In genomic region chr14:43539210-43539609, GRCh38 we compare ENCODE assay signal across 12 cellular contexts.
DNase-seq lines count a peak whose midpoint lies in the region; FAIRE-seq and TF ChIP-seq lines count a peak whose summit lies in the region.
"Had no signal": no experiment of that assay in that cellular context is flagged by ENCODE, and none has a peak within 500 bp of the region (broad histone marks: within the 10 kb centered on the region; RNA-seq: fewer than 3 reads in every experiment).

No MANE protein-coding gene starts in this region.

- TF ChIP-seq CTCF in OCI-LY1 (IDR thresholded peaks at IDR 0.05; ENCODE audit: low read length) (peak; percentile 30; the same call in 1 of the 2 replicates), esophagus muscularis mucosa (IDR thresholded peaks at IDR 0.05) (peak; percentile 20 to 44 (median 32)), nephron progenitor cell (IDR thresholded peaks at IDR 0.05) (peak; percentile 45)

- H3K9me3 ChIP-seq in OCI-LY1 (ENCODE audit: low read length): no peaks in the 10 kb centered on the region
- no peaks in the 10 kb centered on the region for H3K9me3 ChIP-seq in esophagus muscularis mucosa

- H3K4me1 ChIP-seq in OCI-LY1 (ENCODE audit: insufficient read depth, low read length, severe bottlenecking) (no peaks in the 10 kb centered on the region), esophagus muscularis mucosa (peaks cover 0 to 6% (median 0%) of the 10 kb centered on the region in 4 donors)

- TF ChIP-seq EP300 in esophagus muscularis mucosa (IDR thresholded peaks at IDR 0.05): no peak

- no peaks in the 10 kb centered on the region for H3K27me3 Mint-ChIP-seq in nephron progenitor cell (ENCODE audit: low read depth, poor library complexity)
- H3K27me3 Mint-ChIP-seq: activated naive CD8-positive, alpha-beta T cell treated with anti-CD3 and anti-CD28 coated beads for 36 hours; CD4-positive, CD25-positive, alpha-beta regulatory T cell; stimulated activated naive CD8-positive, alpha-beta T cell treated with anti-CD3 and anti-CD28 coated beads, Interleukin-15, Interleukin-2, amounts not matched to agents 100 ng/mL and 50 ng/mL, for 24 hours had no signal

- no peak overlapping the region for H3K4me3 Mint-ChIP-seq in nephron progenitor cell
- H3K4me3 Mint-ChIP-seq: activated naive CD8-positive, alpha-beta T cell treated with anti-CD3 and anti-CD28 coated beads for 36 hours; CD4-positive, CD25-positive, alpha-beta regulatory T cell; stimulated activated naive CD8-positive, alpha-beta T cell treated with anti-CD3 and anti-CD28 coated beads, Interleukin-15, Interleukin-2, amounts not matched to agents 100 ng/mL and 50 ng/mL, for 24 hours had no signal

- H3K4me2 ChIP-seq in OCI-LY1 (ENCODE audit: low read length): no peak overlapping the region

- H3K4me3 ChIP-seq in OCI-LY1 (ENCODE audit: low read depth, low read length, poor library complexity, severe bottlenecking): no peak overlapping the region
- no peak overlapping the region for H3K4me3 ChIP-seq in esophagus muscularis mucosa

- no peaks in the 10 kb centered on the region for H3K9me2 ChIP-seq in OCI-LY1 (ENCODE audit: low read depth, low read length)

- peak; percentile 1 for DNase-seq in Caki2 (ENCODE audit: low read depth)
- no peak for DNase-seq in esophagus muscularis mucosa (ENCODE audit: extremely low spot score)
- DNase-seq in nephron progenitor cell: no peak
- DNase-seq in H54 (ENCODE audit: insufficient read length, low spot score): no peak
- no peak for DNase-seq in NCI-H128 (lab: John Stamatoyannopoulos, UW; ENCODE audit: unreplicated experiment)
- no peak for DNase-seq in DMS114 treated with DMSO at 0.1 percent for 48 hours (lab: John Stamatoyannopoulos, UW; ENCODE audit: unreplicated experiment)
- DNase-seq in activated CD4-positive, alpha-beta T cell treated with anti-CD3 and anti-CD28 coated beads, Interleukin-2, amount 50 U/mL, for 48 hours: no peak
- DNase-seq: activated naive CD8-positive, alpha-beta T cell treated with anti-CD3 and anti-CD28 coated beads for 36 hours; CD4-positive, CD25-positive, alpha-beta regulatory T cell; NCI-H524 had no signal

- no peaks in the 10 kb centered on the region for H3F3A ChIP-seq in OCI-LY1 (ENCODE audit: insufficient read depth, low read length)

- H3K27me3 ChIP-seq in OCI-LY1 (ENCODE audit: insufficient read depth, low read length): no peaks in the 10 kb centered on the region
- H3K27me3 ChIP-seq in esophagus muscularis mucosa: no peaks in the 10 kb centered on the region

- no peaks in the 10 kb centered on the region for H4K20me1 ChIP-seq in OCI-LY1 (ENCODE audit: insufficient read depth, low read length)

- H3K9me3 Mint-ChIP-seq in nephron progenitor cell: peaks cover 13% of the 10 kb centered on the region

- no peak overlapping the region for H3K9ac ChIP-seq in OCI-LY1 (ENCODE audit: low read length)

- H3K27ac Mint-ChIP-seq in nephron progenitor cell: no peak overlapping the region
- H3K27ac Mint-ChIP-seq: activated naive CD8-positive, alpha-beta T cell treated with anti-CD3 and anti-CD28 coated beads for 36 hours; CD4-positive, CD25-positive, alpha-beta regulatory T cell; stimulated activated naive CD8-positive, alpha-beta T cell treated with anti-CD3 and anti-CD28 coated beads, Interleukin-15, Interleukin-2, amounts not matched to agents 100 ng/mL and 50 ng/mL, for 24 hours had no signal

- TF ChIP-seq POLR2A in esophagus muscularis mucosa (IDR thresholded peaks at IDR 0.05; ENCODE audit: low read depth): no peak
- no peak for TF ChIP-seq POLR2A in H54 (IDR thresholded peaks at IDR 0.05; ENCODE audit: low read depth, low read length)

- no peak for FAIRE-seq in H54 (lab: Jason Lieb, UNC)

- H3K79me2 ChIP-seq in OCI-LY1 (ENCODE audit: insufficient read depth, low read length): no peaks in the 10 kb centered on the region

- H3K27ac ChIP-seq in OCI-LY1 (ENCODE audit: low read depth, low read length, poor library complexity, severe bottlenecking) (no peak overlapping the region), esophagus muscularis mucosa (replicated peaks in 1 of 4) (no peak overlapping the region)

- H3K4me1 Mint-ChIP-seq in nephron progenitor cell: peaks cover 6% of the 10 kb centered on the region
- H3K4me1 Mint-ChIP-seq: activated naive CD8-positive, alpha-beta T cell treated with anti-CD3 and anti-CD28 coated beads for 36 hours; CD4-positive, CD25-positive, alpha-beta regulatory T cell had no signal

- H3K36me3 Mint-ChIP-seq in nephron progenitor cell (ENCODE audit: low read depth): peaks cover 6% of the 10 kb centered on the region
- H3K36me3 Mint-ChIP-seq: activated naive CD8-positive, alpha-beta T cell treated with anti-CD3 and anti-CD28 coated beads for 36 hours; CD4-positive, CD25-positive, alpha-beta regulatory T cell had no signal

- H2AFZ ChIP-seq in OCI-LY1 (ENCODE audit: low read length): no peak overlapping the region

- 20% methylated on average over 6 of the region's 6 CpGs for WGBS in esophagus muscularis mucosa

- in situ Hi-C loops in Caki2 (cut with HindIII; ENCODE audit: low pct_unique_long_range_greater_than_20kb, low sequenced_read_pairs): no loop called here

- intact Hi-C loops in esophagus muscularis mucosa (cut with DNase I): no loop called here

- H3K36me3 ChIP-seq in OCI-LY1 (ENCODE audit: insufficient read depth, low read length) (no peaks in the 10 kb centered on the region), esophagus muscularis mucosa (no peaks in the 10 kb centered on the region)
